15 cellular contexts compared by ENCODE assay signal in the genomic region with DNA sequence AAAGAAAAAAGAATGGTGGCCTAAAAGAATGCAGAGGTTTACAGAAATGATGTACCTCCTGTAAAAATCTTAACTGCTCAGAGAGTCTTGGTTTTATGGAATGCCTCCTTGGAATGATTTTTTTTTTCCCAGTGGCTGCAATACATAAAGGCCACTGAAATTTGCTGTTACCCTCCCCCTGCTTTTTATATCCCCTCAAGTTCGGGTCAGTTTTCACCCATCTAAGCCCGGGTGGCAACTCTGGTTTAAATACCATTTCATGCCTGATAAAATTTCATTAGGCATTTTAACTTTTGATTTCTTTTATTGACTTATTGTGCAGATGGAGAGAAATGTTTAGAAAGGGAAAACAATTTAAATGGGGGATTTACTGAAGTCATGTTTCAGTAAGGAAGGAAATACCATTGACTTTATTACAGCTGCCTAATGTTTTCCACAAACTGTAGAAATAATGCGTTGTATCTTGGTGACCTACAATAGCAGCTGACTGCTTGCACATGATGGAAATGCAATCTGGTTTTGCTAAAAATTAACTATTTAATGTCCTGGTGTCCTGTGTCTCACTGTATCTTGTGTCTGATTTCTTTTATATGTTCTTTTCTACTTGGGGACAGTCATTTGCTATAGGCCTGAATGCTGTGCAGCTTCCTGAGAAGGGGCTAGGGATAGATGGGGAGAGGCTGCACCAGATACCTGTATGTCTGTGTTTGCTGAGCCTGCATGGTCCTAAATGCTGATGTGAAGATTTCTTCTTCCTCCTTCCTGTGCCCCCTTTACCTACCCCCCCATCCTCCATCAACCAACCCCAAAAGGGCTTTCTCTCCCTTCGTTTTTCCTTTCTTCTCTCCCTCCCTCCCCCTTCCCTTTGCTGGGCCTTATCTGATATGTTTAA.
A peak's percentile ranks its signal among the peaks of the same experiment; 100 is the strongest.
DNase-seq lines count a peak whose midpoint lies in the region; ATAC-seq and TF ChIP-seq lines count a peak whose summit lies in the region.
"Had no signal": no experiment of that assay in that cellular context is flagged by ENCODE, and none has a peak within 500 bp of the region (broad histone marks: within the 10 kb centered on the region; RNA-seq: fewer than 3 reads in every experiment).

No MANE protein-coding gene starts in this region.

- peak overlapping the region; percentile 72 for H3K27ac Mint-ChIP-seq in dendritic cell treated with granulocyte-macrophage colony-stimulating factor and Interleukin-4, amounts not matched to agents 40 ng/mL and 50 ng/mL, for 4 days
- H3K27ac Mint-ChIP-seq: stimulated activated naive CD8-positive, alpha-beta T cell treated with anti-CD3 and anti-CD28 coated beads, Interleukin-15, Interleukin-2, amounts not matched to agents 100 ng/mL and 50 ng/mL, for 24 hours had no signal

- H4K20me1 ChIP-seq in Loucy (ENCODE audit: insufficient read depth, low read length, poor library complexity, severe bottlenecking), result no peaks in the 10 kb centered on the region

- H3K4me2 ChIP-seq in Loucy (ENCODE audit: low read depth, low read length, poor library complexity, severe bottlenecking), result peak overlapping the region; percentile 83

- H3K27me3 Mint-ChIP-seq in dendritic cell treated with granulocyte-macrophage colony-stimulating factor and Interleukin-4, amounts not matched to agents 40 ng/mL and 50 ng/mL, for 4 days, result no peaks in the 10 kb centered on the region

- peak overlapping the region; percentile 61 to 65 for H3K27ac ChIP-seq in mucosa of rectum (ENCODE audit: low read depth in 2 of 2, low read length in 2 of 2)
- H3K27ac ChIP-seq: epithelial cell of prostate had no signal

- peak overlapping the region; percentile 68 for H3K9ac ChIP-seq in Loucy (ENCODE audit: low read depth, low read length, poor library complexity, severe bottlenecking)
- H3K9ac ChIP-seq in mucosa of rectum (ENCODE audit: low read depth in 1 of 2, low read length in 2 of 2), result no peak overlapping the region

- H3K36me3 ChIP-seq in Loucy (ENCODE audit: insufficient read depth, low read length), result no peaks in the 10 kb centered on the region
- H3K36me3 ChIP-seq in mucosa of rectum (ENCODE audit: control insufficient read depth in 2 of 2, insufficient read depth in 2 of 2, low read length in 2 of 2), result no peaks in the 10 kb centered on the region

- CTCF ChIA-PET in AG04449 (lab: Yijun Ruan, JAX), result interaction anchor here (1.2 to 1.3 kb wide), 2 partner anchors 10 to 178 kb away, joined by 3 read pairs; no protein-coding TSS in a partner anchor

- no peaks in the 10 kb centered on the region for H3K36me3 Mint-ChIP-seq in dendritic cell treated with granulocyte-macrophage colony-stimulating factor and Interleukin-4, amounts not matched to agents 40 ng/mL and 50 ng/mL, for 4 days (ENCODE audit: low read depth)
- H3K36me3 Mint-ChIP-seq: activated naive CD8-positive, alpha-beta T cell; CD14-positive monocyte had no signal

- POLR2A ChIA-PET in AG04449 (lab: Yijun Ruan, JAX), result interaction anchor here (1.1 to 1.6 kb wide), 5 partner anchors 15 to 183 kb away, joined by 3 to 10 read pairs (median 5); no protein-coding TSS in a partner anchor

- H3K9me3 ChIP-seq in Loucy (ENCODE audit: insufficient read depth, low read depth, low read length), result no peaks in the 10 kb centered on the region
- H3K9me3 ChIP-seq in mucosa of rectum (ENCODE audit: control insufficient read depth in 2 of 2, low read length in 2 of 2), result no peaks in the 10 kb centered on the region

- ATAC-seq in HG02840 (IDR thresholded peaks at IDR 0.05; ENCODE audit: low FRiP score, unreplicated experiment), result no peak
- no peak for ATAC-seq in HG03045 (IDR thresholded peaks at IDR 0.05; ENCODE audit: unreplicated experiment)

- H3K4me3 Mint-ChIP-seq in dendritic cell treated with granulocyte-macrophage colony-stimulating factor and Interleukin-4, amounts not matched to agents 40 ng/mL and 50 ng/mL, for 4 days, result no peak overlapping the region
- H3K4me3 Mint-ChIP-seq: activated naive CD8-positive, alpha-beta T cell; stimulated activated naive CD8-positive, alpha-beta T cell treated with anti-CD3 and anti-CD28 coated beads, Interleukin-15, Interleukin-2, amounts not matched to agents 100 ng/mL and 50 ng/mL, for 24 hours had no signal

- no peaks in the 10 kb centered on the region for H3K27me3 ChIP-seq in Loucy (ENCODE audit: insufficient read depth, low read length, poor library complexity, severe bottlenecking)
- H3K27me3 ChIP-seq in mucosa of rectum (ENCODE audit: control insufficient read depth in 2 of 2, insufficient read depth in 2 of 2, low read length in 2 of 2), result no peaks in the 10 kb centered on the region

- DNase-seq in AG04449 (ENCODE audit: low read depth, low spot score), result peak; percentile 57
- DNase-seq in D341Med (ENCODE audit: low spot score), result no peak
- DNase-seq in MV-4-11 (lab: John Stamatoyannopoulos, UW), result no peak
- DNase-seq: activated CD4-positive, alpha-beta T cell treated with anti-CD3 and anti-CD28 coated beads for 1 hour; NCI-H187 treated with DMSO at 0.1 percent for 48 hours; stimulated activated CD4-positive, alpha-beta T cell treated with anti-CD3 and anti-CD28 coated beads, Interleukin-15, amount 100 ng/mL, for 24 hours had no signal

- no peaks in the 10 kb centered on the region for H3K79me2 ChIP-seq in Loucy (ENCODE audit: insufficient read depth, low read length)

- intact Hi-C loops in dendritic cell treated with granulocyte-macrophage colony-stimulating factor and Interleukin-4, amounts not matched to agents 40 ng/mL and 50 ng/mL, for 4 days (cut with micrococcal nuclease), result no loop called here

- H3K4me3 ChIP-seq in AG04449 (ENCODE audit: low read depth, low read length), result no peak overlapping the region; the same call in 1 of the 2 replicates
- H3K4me3 ChIP-seq in Loucy (ENCODE audit: low read length, poor library complexity, severe bottlenecking), result peak overlapping the region; percentile 66
- no peak overlapping the region for H3K4me3 ChIP-seq in mucosa of rectum (ENCODE audit: low read length in 2 of 2)

- peaks cover 6% of the 10 kb centered on the region; the same call in 1 of the 2 replicates for H3F3A ChIP-seq in Loucy (ENCODE audit: low read depth)

- no peak for TF ChIP-seq CTCF in AG04449 (IDR thresholded peaks at IDR 0.05; ENCODE audit: insufficient read depth, low read length, missing control alignments)
- no peak for TF ChIP-seq CTCF in Loucy (conservative IDR thresholded peaks at IDR 0.05; ENCODE audit: low read length)

- H3K4me1 ChIP-seq in Loucy (ENCODE audit: insufficient read depth, low read length, poor library complexity, severe bottlenecking), result peaks cover 48% of the 10 kb centered on the region
- H3K4me1 ChIP-seq in mucosa of rectum (ENCODE audit: control insufficient read depth in 2 of 2, insufficient read depth in 2 of 2, low read length in 2 of 2), result peaks cover 29 to 34% of the 10 kb centered on the region in 2 donors

- H3K4me1 Mint-ChIP-seq in dendritic cell treated with granulocyte-macrophage colony-stimulating factor and Interleukin-4, amounts not matched to agents 40 ng/mL and 50 ng/mL, for 4 days (ENCODE audit: low read depth), result peaks cover 18% of the 10 kb centered on the region

- H2AFZ ChIP-seq in Loucy (ENCODE audit: low read length), result peak overlapping the region; percentile 85

- no peaks in the 10 kb centered on the region for H3K9me3 Mint-ChIP-seq in dendritic cell treated with granulocyte-macrophage colony-stimulating factor and Interleukin-4, amounts not matched to agents 40 ng/mL and 50 ng/mL, for 4 days
- H3K9me3 Mint-ChIP-seq: CD14-positive monocyte; stimulated activated naive CD8-positive, alpha-beta T cell treated with anti-CD3 and anti-CD28 coated beads, Interleukin-15, Interleukin-2, amounts not matched to agents 100 ng/mL and 50 ng/mL, for 24 hours had no signal

- no peaks in the 10 kb centered on the region for H3K9me2 ChIP-seq in Loucy (replicated peaks; ENCODE audit: low read depth, low read length)
